Comparison of ENCODE assay signal across 22 cellular contexts in the genomic region with DNA sequence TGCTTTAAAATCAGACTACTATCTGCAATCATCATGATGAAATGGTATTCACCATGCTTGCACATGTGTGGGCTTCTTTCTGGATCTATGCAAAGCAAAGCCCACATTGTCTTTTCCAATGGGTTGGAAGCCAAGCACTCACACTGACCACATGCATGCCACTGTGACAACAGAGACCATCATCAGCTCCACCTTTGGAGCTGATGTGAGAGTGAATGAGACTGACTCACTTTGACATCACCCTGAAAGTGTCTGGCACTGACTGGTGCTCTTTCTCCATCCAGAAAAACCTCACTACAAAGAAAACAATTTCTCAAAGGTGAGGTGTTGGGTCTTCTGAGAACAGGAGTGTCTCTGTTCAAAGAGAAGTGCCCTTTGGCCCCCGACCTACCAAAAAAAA. TPM values are rescaled to one million over a fixed set of nuclear protein-coding genes. Genes with fewer than 3 reads are reported as not detected.
DNase-seq lines count a peak whose midpoint lies in the region; ATAC-seq and TF ChIP-seq lines count a peak whose summit lies in the region.
"Had no signal": no experiment of that assay in that cellular context is flagged by ENCODE, and none has a peak within 500 bp of the region (broad histone marks: within the 10 kb centered on the region; RNA-seq: fewer than 3 reads in every experiment).

No MANE protein-coding gene starts in this region.

- no peak for DNase-seq in activated CD8-positive, alpha-beta T cell treated with anti-CD3 and anti-CD28 coated beads for 36 hours
- no peak for DNase-seq in activated CD8-positive, alpha-beta T cell treated with anti-CD3 and anti-CD28 coated beads, Interleukin-2, amount 10 ng/mL, durations not matched to agents 7 days and 5 days
- DNase-seq in HT1080 (ENCODE audit: low read depth) = peak; percentile 86
- DNase-seq in astrocyte of the hippocampus (ENCODE audit: low read depth, low spot score) = peak; percentile 67
- peak; percentile 69 for DNase-seq in kidney glomerular epithelial cell (lab: John Stamatoyannopoulos, UW)
- DNase-seq in heart left ventricle = no peak
- no peak for DNase-seq in A673 (ENCODE audit: low spot score)
- DNase-seq in mucosa of gallbladder (ENCODE audit: low spot score) = no peak
- DNase-seq: activated CD8-positive, alpha-beta memory T cell treated with anti-CD3 and anti-CD28 coated beads, Interleukin-2, amount 10 ng/mL, durations not matched to agents 7 days and 5 days; activated naive CD4-positive, alpha-beta T cell treated with anti-CD3 and anti-CD28 coated beads, Interleukin-2, amount 50 U/mL, for 16 hours; C1 segment of cervical spinal cord; DMS 273 treated with DMSO at 0.1 percent for 48 hours; NCI-H1417 treated with DMSO at 0.1 percent for 48 hours; NCI-H2227 treated with DMSO at 0.1 percent for 48 hours; retina; SHP77; substantia nigra had no signal

- no peaks in the 10 kb centered on the region for H3K36me3 ChIP-seq in heart left ventricle
- no peaks in the 10 kb centered on the region for H3K36me3 ChIP-seq in A673 (ENCODE audit: insufficient read depth, low read length, poor library complexity, severe bottlenecking)
- H3K36me3 ChIP-seq: cardiac muscle cell, vagina had no signal

- H3K27me3 Mint-ChIP-seq in activated CD8-positive, alpha-beta T cell treated with anti-CD3 and anti-CD28 coated beads for 36 hours = peaks cover 45% of the 10 kb centered on the region
- peaks cover 52% of the 10 kb centered on the region for H3K27me3 Mint-ChIP-seq in activated CD8-positive, alpha-beta T cell treated with anti-CD3 and anti-CD28 coated beads, Interleukin-2, amount 10 ng/mL, durations not matched to agents 7 days and 5 days (ENCODE audit: low read depth)

- no peak overlapping the region for H3K4me3 ChIP-seq in heart left ventricle
- H3K4me3 ChIP-seq in A673 (ENCODE audit: low read depth, low read length, poor library complexity, severe bottlenecking) = no peak overlapping the region
- H3K4me3 ChIP-seq: A549, cardiac muscle cell, vagina had no signal

- peak; percentile 50 for ATAC-seq in activated CD8-positive, alpha-beta T cell treated with anti-CD3 and anti-CD28 coated beads for 36 hours
- ATAC-seq in activated CD8-positive, alpha-beta T cell treated with anti-CD3 and anti-CD28 coated beads, Interleukin-2, amount 10 ng/mL, durations not matched to agents 7 days and 5 days = no peak
- no peak for ATAC-seq in heart left ventricle
- ATAC-seq: A549; activated CD8-positive, alpha-beta memory T cell treated with anti-CD3 and anti-CD28 coated beads, Interleukin-2, amount 10 ng/mL, durations not matched to agents 7 days and 5 days; WTC11 had no signal

- no peak overlapping the region for H3K27ac Mint-ChIP-seq in activated CD8-positive, alpha-beta T cell treated with anti-CD3 and anti-CD28 coated beads for 36 hours
- H3K27ac Mint-ChIP-seq in activated CD8-positive, alpha-beta T cell treated with anti-CD3 and anti-CD28 coated beads, Interleukin-2, amount 10 ng/mL, durations not matched to agents 7 days and 5 days = no peak overlapping the region
- H3K27ac Mint-ChIP-seq: activated CD8-positive, alpha-beta memory T cell treated with anti-CD3 and anti-CD28 coated beads, Interleukin-2, amount 10 ng/mL, durations not matched to agents 7 days and 5 days; WTC11 had no signal

- H3K4me1 Mint-ChIP-seq in activated CD8-positive, alpha-beta T cell treated with anti-CD3 and anti-CD28 coated beads for 36 hours (ENCODE audit: low read depth) = peaks cover 9% of the 10 kb centered on the region
- H3K4me1 Mint-ChIP-seq in activated CD8-positive, alpha-beta T cell treated with anti-CD3 and anti-CD28 coated beads, Interleukin-2, amount 10 ng/mL, durations not matched to agents 7 days and 5 days (ENCODE audit: low read depth) = peaks cover 3% of the 10 kb centered on the region

- CTCF ChIA-PET in activated CD8-positive, alpha-beta T cell treated with anti-CD3 and anti-CD28 coated beads for 36 hours (lab: Charles Lee) = no interaction called here
- CTCF ChIA-PET in activated CD8-positive, alpha-beta T cell treated with anti-CD3 and anti-CD28 coated beads, Interleukin-2, amount 10 ng/mL, durations not matched to agents 7 days and 5 days (lab: Charles Lee) = no interaction called here
- CTCF ChIA-PET in A673 (lab: Charles Lee) = no interaction called here

- no peak for TF ChIP-seq POLR2A in heart left ventricle (IDR thresholded peaks at IDR 0.05)

- H3K4me3 Mint-ChIP-seq in activated CD8-positive, alpha-beta T cell treated with anti-CD3 and anti-CD28 coated beads for 36 hours = no peak overlapping the region
- H3K4me3 Mint-ChIP-seq in activated CD8-positive, alpha-beta T cell treated with anti-CD3 and anti-CD28 coated beads, Interleukin-2, amount 10 ng/mL, durations not matched to agents 7 days and 5 days = no peak overlapping the region
- H3K4me3 Mint-ChIP-seq: activated CD8-positive, alpha-beta memory T cell treated with anti-CD3 and anti-CD28 coated beads, Interleukin-2, amount 10 ng/mL, durations not matched to agents 7 days and 5 days; WTC11 had no signal

- TF ChIP-seq CTCF in activated CD8-positive, alpha-beta T cell treated with anti-CD3 and anti-CD28 coated beads for 36 hours (IDR thresholded peaks at IDR 0.05) = no peak
- TF ChIP-seq CTCF in heart left ventricle (IDR thresholded peaks at IDR 0.05) (no peak), A673 (conservative IDR thresholded peaks at IDR 0.05; ENCODE audit: low read depth, low read length) (no peak)

- 40 to 58% (median 48%) methylated on average over 1 of the region's 1 CpG for WGBS in heart left ventricle, 4 donors

- H3K9me3 ChIP-seq in heart left ventricle = no peaks in the 10 kb centered on the region
- no peaks in the 10 kb centered on the region for H3K9me3 ChIP-seq in A673 (ENCODE audit: low read depth, low read length, poor library complexity, severe bottlenecking)
- H3K9me3 ChIP-seq: A549, vagina had no signal

- H3K27me3 ChIP-seq in heart left ventricle (peaks cover 0 to 70% (median 21%) of the 10 kb centered on the region in 9 donors), A673 (replicated peaks; ENCODE audit: insufficient read depth, low read depth, low read length, poor library complexity) (peaks cover 83% of the 10 kb centered on the region)
- H3K27me3 ChIP-seq: vagina had no signal

- H3K4me1 ChIP-seq in heart left ventricle (peaks cover 0 to 21% (median 4%) of the 10 kb centered on the region in 12 donors), A673 (ENCODE audit: insufficient read depth, low read length, poor library complexity, severe bottlenecking) (no peaks in the 10 kb centered on the region)
- H3K4me1 ChIP-seq: A549 had no signal

- H3K36me3 Mint-ChIP-seq in activated CD8-positive, alpha-beta T cell treated with anti-CD3 and anti-CD28 coated beads for 36 hours (ENCODE audit: low read depth) = no peaks in the 10 kb centered on the region
- H3K36me3 Mint-ChIP-seq in activated CD8-positive, alpha-beta T cell treated with anti-CD3 and anti-CD28 coated beads, Interleukin-2, amount 10 ng/mL, durations not matched to agents 7 days and 5 days (ENCODE audit: low read depth) = no peaks in the 10 kb centered on the region
- H3K36me3 Mint-ChIP-seq: activated CD8-positive, alpha-beta memory T cell treated with anti-CD3 and anti-CD28 coated beads, Interleukin-2, amount 10 ng/mL, durations not matched to agents 7 days and 5 days; WTC11 had no signal

- H3K27ac ChIP-seq in heart left ventricle (no peak overlapping the region), A673 (ENCODE audit: low read depth, low read length, poor library complexity, severe bottlenecking) (no peak overlapping the region)
- H3K27ac ChIP-seq: A549, cardiac muscle cell, KMS-11, vagina had no signal

- no TSS peak for BruUV-seq in A673 (replicated peaks; lab: Mats Ljungman, UMichigan)

- POLR2A ChIA-PET in activated CD8-positive, alpha-beta T cell treated with anti-CD3 and anti-CD28 coated beads for 36 hours (lab: Charles Lee) = no interaction called here
- POLR2A ChIA-PET in activated CD8-positive, alpha-beta T cell treated with anti-CD3 and anti-CD28 coated beads, Interleukin-2, amount 10 ng/mL, durations not matched to agents 7 days and 5 days (lab: Charles Lee) = no interaction called here
- POLR2A ChIA-PET in A673 (lab: Charles Lee; ENCODE audit: low non-redundant PET) = no interaction called here

- H3K9me3 Mint-ChIP-seq in activated CD8-positive, alpha-beta T cell treated with anti-CD3 and anti-CD28 coated beads for 36 hours = no peaks in the 10 kb centered on the region
- H3K9me3 Mint-ChIP-seq in activated CD8-positive, alpha-beta T cell treated with anti-CD3 and anti-CD28 coated beads, Interleukin-2, amount 10 ng/mL, durations not matched to agents 7 days and 5 days (ENCODE audit: insufficient read depth) = no peaks in the 10 kb centered on the region
- H3K9me3 Mint-ChIP-seq: WTC11 had no signal

- intact Hi-C loops in activated CD8-positive, alpha-beta T cell treated with anti-CD3 and anti-CD28 coated beads for 36 hours (cut with micrococcal nuclease) = no loop called here
- intact Hi-C loops in heart left ventricle (cut with DNase I) (loop anchor here in 2 of 10 donors (5.0 to 10.0 kb wide), 3 partner anchors 135 to 185 kb away; no protein-coding TSS in a partner anchor), A673 (cut with micrococcal nuclease; ENCODE audit: unreplicated experiment) (no loop called here)

RNA-seq across cellular contexts. Expression of gene MYO5B, which starts 4.7 kb away (rescaled TPM):
- total RNA-seq in activated CD8-positive, alpha-beta T cell treated with anti-CD3 and anti-CD28 coated beads for 36 hours = under 1 TPM in 1 of 2 experiments, not detected in 1; 0.09 TPM
- total RNA-seq in activated CD8-positive, alpha-beta T cell treated with anti-CD3 and anti-CD28 coated beads, Interleukin-2, amount 10 ng/mL, durations not matched to agents 7 days and 5 days = not detected
- total RNA-seq in HT1080 (2014; rRNA removed; shearing (Covaris generic)) = 12.8 and 16.2 TPM in 2 replicates
- 9.3 and 9.6 TPM in 2 replicates for polyA plus RNA-seq in HT1080 (2015; cell fraction: cytosol; rRNA removed)
- polyA plus RNA-seq in HT1080 (2015; cell fraction: nucleus; rRNA removed) = 5.9 and 9.5 TPM in 2 replicates
- total RNA-seq in heart left ventricle = 1 to 10 TPM in 7 of 9 donors, under 1 TPM in 2; 0.51 to 5.9 (median 1.6) TPM
- under 1 TPM; 0.75 to 0.84 TPM for polyA plus RNA-seq in heart left ventricle
- total RNA-seq in A673 (2021) = 0.30 TPM in 1 of 2 replicates, not detected in the other
- total RNA-seq in mucosa of gallbladder = 63.1 TPM

Comparison
In these comparisons a context has a peak if more than half of its experiments do, and no peak if none do; other contexts are left out.
1. DNase-seq: peak in HT1080 (single experiment), astrocyte of the hippocampus (single experiment) and kidney glomerular epithelial cell (single experiment); none in activated CD8-positive, alpha-beta T cell treated with anti-CD3 and anti-CD28 coated beads for 36 hours (single experiment), activated CD8-positive, alpha-beta T cell treated with anti-CD3 and anti-CD28 coated beads, Interleukin-2, amount 10 ng/mL, durations not matched to agents 7 days and 5 days (single experiment), heart left ventricle (0 of 5), A673 (single experiment) and mucosa of gallbladder (single experiment).